13 cellular contexts compared by ENCODE assay signal in genomic region chr2:25338401-25338800, GRCh38. TPM values are rescaled to one million over a fixed set of nuclear protein-coding genes. Genes with fewer than 3 reads are reported as not detected.
DNase-seq lines count a peak whose midpoint lies in the region; ATAC-seq and TF ChIP-seq lines count a peak whose summit lies in the region.
"Had no signal": no experiment of that assay in that cellular context is flagged by ENCODE, and none has a peak within 500 bp of the region (broad histone marks: within the 10 kb centered on the region; RNA-seq: fewer than 3 reads in every experiment).

No MANE protein-coding gene starts in this region.

- peak overlapping the region; percentile 66 for H3K4me3 Mint-ChIP-seq in activated naive CD8-positive, alpha-beta T cell
- H3K4me3 Mint-ChIP-seq: dendritic cell treated with granulocyte-macrophage colony-stimulating factor and Interleukin-4, amounts not matched to agents 40 ng/mL and 50 ng/mL, for 4 days had no signal

- H3K27me3 ChIP-seq in right atrium auricular region (no peaks in the 10 kb centered on the region), muscle layer of colon (ENCODE audit: control insufficient read depth in 1 of 2, insufficient read depth in 2 of 2, low read length in 2 of 2) (no peaks in the 10 kb centered on the region), transverse colon (no peaks in the 10 kb centered on the region)

- H3K9me3 ChIP-seq in right atrium auricular region = no peaks in the 10 kb centered on the region
- no peaks in the 10 kb centered on the region for H3K9me3 ChIP-seq in muscle layer of colon (ENCODE audit: low read length)
- H3K9me3 ChIP-seq in transverse colon = no peaks in the 10 kb centered on the region

- peak overlapping the region; percentile 91 for H3K27ac Mint-ChIP-seq in activated naive CD8-positive, alpha-beta T cell
- H3K27ac Mint-ChIP-seq: dendritic cell treated with granulocyte-macrophage colony-stimulating factor and Interleukin-4, amounts not matched to agents 40 ng/mL and 50 ng/mL, for 4 days had no signal

- H3K4me3 ChIP-seq in right atrium auricular region = no peak overlapping the region
- peak overlapping the region in 1 of 2 donors; percentile 11 for H3K4me3 ChIP-seq in muscle layer of colon (ENCODE audit: low read depth in 1 of 2, low read length in 2 of 2)
- H3K4me3 ChIP-seq in transverse colon = no peak overlapping the region

- TF ChIP-seq CTCF in right atrium auricular region (IDR thresholded peaks at IDR 0.05) = no peak
- no peak for TF ChIP-seq CTCF in transverse colon (IDR thresholded peaks at IDR 0.05)

- H3K36me3 ChIP-seq in right atrium auricular region = no peaks in the 10 kb centered on the region
- H3K36me3 ChIP-seq in muscle layer of colon (ENCODE audit: insufficient read depth, low read length) = no peaks in the 10 kb centered on the region
- no peaks in the 10 kb centered on the region for H3K36me3 ChIP-seq in transverse colon

- H3K4me1 ChIP-seq in right atrium auricular region = peaks cover 0 to 72% of the 10 kb centered on the region in 2 donors
- H3K4me1 ChIP-seq in muscle layer of colon (ENCODE audit: insufficient read depth, low read length) = peaks cover 56% of the 10 kb centered on the region
- H3K4me1 ChIP-seq in transverse colon = peaks cover 15 to 59% (median 22%) of the 10 kb centered on the region in 4 donors

- in situ Hi-C loops in transverse colon (cut with MboI; ENCODE audit: low pct_ligation_motif_present in 1 of 4, low pct_unique_long_range_greater_than_20kb in 1 of 4, low sequenced_read_pairs in 3 of 4) = no loop called here

- WGBS in transverse colon (ENCODE audit: low coverage in 1 of 2), 2 donors = 93% methylated on average over 13 of the region's 13 CpGs; no CpG with 5 or more reads in 1 of the 2 donors

- TF ChIP-seq EP300 in transverse colon (IDR thresholded peaks at IDR 0.05; ENCODE audit: low read depth) = no peak

- H3K9me3 Mint-ChIP-seq in activated naive CD8-positive, alpha-beta T cell (ENCODE audit: low read depth) = no peaks in the 10 kb centered on the region
- H3K9me3 Mint-ChIP-seq: dendritic cell treated with granulocyte-macrophage colony-stimulating factor and Interleukin-4, amounts not matched to agents 40 ng/mL and 50 ng/mL, for 4 days had no signal

- intact Hi-C loops in left ventricle myocardium superior (cut with micrococcal nuclease) (no loop called here), transverse colon (cut with DNase I; ENCODE audit: low total_unique reads) (no loop called here)

- DNase-seq in right atrium auricular region (ENCODE audit: low spot score) (no peak), left ventricle myocardium superior (no peak), transverse colon (no peak), amniotic stem cell (lab: John Stamatoyannopoulos, UW) (no peak), T1000 (lab: John Stamatoyannopoulos, UW) (no peak), A172 (ENCODE audit: low spot score) (no peak)
- DNase-seq: NCI-H1092; NCI-H2227 treated with DMSO at 0.1 percent for 48 hours; stimulated activated naive CD4-positive, alpha-beta T cell treated with Interleukin-2 at 50 U/mL for 16 hours had no signal

- no peak for ATAC-seq in left ventricle myocardium superior
- ATAC-seq: left lobe of liver had no signal

- H3K36me3 Mint-ChIP-seq in activated naive CD8-positive, alpha-beta T cell = no peaks in the 10 kb centered on the region

- no peak overlapping the region for H3K9ac ChIP-seq in muscle layer of colon (ENCODE audit: low read length)

- H3K27me3 Mint-ChIP-seq in activated naive CD8-positive, alpha-beta T cell = no peaks in the 10 kb centered on the region

- no peak for TF ChIP-seq POLR2A in transverse colon (IDR thresholded peaks at IDR 0.05)

- H3K27ac ChIP-seq in right atrium auricular region = peak overlapping the region; percentile 85 to 93
- peak overlapping the region; percentile 88 for H3K27ac ChIP-seq in muscle layer of colon (ENCODE audit: low read depth, low read length)
- peak overlapping the region; percentile 6 to 87 (median 84) for H3K27ac ChIP-seq in transverse colon

- peaks cover 59% of the 10 kb centered on the region for H3K4me1 Mint-ChIP-seq in activated naive CD8-positive, alpha-beta T cell (ENCODE audit: low read depth)

RNA-seq across cellular contexts. Expression of gene DNMT3A, which starts 3.3 kb away (rescaled TPM):
- 1 to 10 TPM; 6.0 to 8.1 TPM for total RNA-seq in right atrium auricular region
- 21.1 TPM for total RNA-seq in left ventricle myocardium superior
- 10 to 100 TPM; 16.1 to 33.7 (median 21.0) TPM for total RNA-seq in transverse colon
- 4.5 and 6.8 TPM in 2 replicates for total RNA-seq in A172 (2014; rRNA removed; shearing (Covaris generic))
